ENCODE assay signal across 5 cellular contexts in the genomic region with DNA sequence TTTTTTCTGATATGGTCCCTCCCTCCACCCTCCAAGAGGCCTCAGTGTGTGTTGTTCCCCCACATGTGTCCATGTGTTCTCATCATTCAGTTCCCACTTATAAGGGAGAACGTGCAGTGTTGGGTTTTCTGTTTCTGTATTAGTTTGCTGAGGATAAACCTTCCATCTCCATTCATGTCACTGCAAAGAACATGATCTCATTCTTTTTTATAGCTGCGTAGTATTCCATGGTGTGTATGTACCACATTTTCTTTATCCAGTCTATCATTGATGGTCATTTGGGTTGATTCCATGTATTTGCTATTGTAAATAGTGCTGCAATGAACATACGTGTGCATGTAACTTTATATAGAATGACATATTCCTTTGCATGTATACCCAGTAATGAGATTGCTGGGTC. TPM values are rescaled to one million over a fixed set of nuclear protein-coding genes. Genes with fewer than 3 reads are reported as not detected.
"Had no signal": no experiment of that assay in that cellular context is flagged by ENCODE, and none has a peak within 500 bp of the region (broad histone marks: within the 10 kb centered on the region; RNA-seq: fewer than 3 reads in every experiment).

No MANE protein-coding gene starts in this region.

RNA-seq across cellular contexts. Expression of a gene that starts 19.9 kb away (rescaled TPM):
- total RNA-seq: HepG2, HT-29, HT1080, IMR-90 had no signal
- polyA plus RNA-seq: HepG2, IgD-negative memory B cell, IMR-90 had no signal

RNA-seq across cellular contexts. Expression of a gene that starts 25.4 kb away (rescaled TPM):
- total RNA-seq: HepG2, HT-29, HT1080, IMR-90 had no signal
- polyA plus RNA-seq: HepG2, IgD-negative memory B cell, IMR-90 had no signal
